Comparison of ENCODE assay signal across 18 cellular contexts in genomic region chr5:66425842-66426241, GRCh38.
DNase-seq lines count a peak whose midpoint lies in the region; ATAC-seq, FAIRE-seq and TF ChIP-seq lines count a peak whose summit lies in the region.
"Had no signal": no experiment of that assay in that cellular context is flagged by ENCODE, and none has a peak within 500 bp of the region (broad histone marks: within the 10 kb centered on the region; RNA-seq: fewer than 3 reads in every experiment).

No MANE protein-coding gene starts in this region.

- intact Hi-C loops in Right ventricle myocardium superior (cut with DNase I) (no loop called here), Caco-2 (cut with micrococcal nuclease; ENCODE audit: unreplicated experiment) (no loop called here)

- no peaks in the 10 kb centered on the region for H3K27me3 ChIP-seq in right atrium auricular region
- no peaks in the 10 kb centered on the region for H3K27me3 ChIP-seq in H1 (replicated peaks in 1 of 4; ENCODE audit: control insufficient read depth in 3 of 4, extremely low read depth in 1 of 4, insufficient read depth in 3 of 4, low read length in 3 of 4)
- H3K27me3 ChIP-seq in neural progenitor cell = no peaks in the 10 kb centered on the region
- H3K27me3 ChIP-seq in Caco-2 (replicated peaks; ENCODE audit: control insufficient read depth, insufficient read depth, low read length) = no peaks in the 10 kb centered on the region; the same call in 1 of the 2 replicates

- no peak overlapping the region for H3K14ac ChIP-seq in H1 (ENCODE audit: insufficient read length)

- H2BK15ac ChIP-seq in H1 (ENCODE audit: low read length) = no peak overlapping the region

- no peak for TF ChIP-seq RAD21 in H1 (IDR thresholded peaks at IDR 0.05 in 1 of 2, conservative IDR thresholded peaks at IDR 0.05 in 1 of 2; ENCODE audit: low read depth in 2 of 2, low read length in 2 of 2)

- H3K9ac ChIP-seq in H1 (replicated peaks in 1 of 4; ENCODE audit: extremely low read depth in 1 of 4, low read depth in 3 of 4, low read length in 3 of 4) (no peak overlapping the region), neural progenitor cell (no peak overlapping the region)

- H3K36me3 ChIP-seq in right atrium auricular region = peaks cover 22% of the 10 kb centered on the region
- H3K36me3 ChIP-seq in H1 (ENCODE audit: control insufficient read depth in 2 of 4, insufficient read depth in 4 of 4, low read length in 3 of 4) = no peaks in the 10 kb centered on the region
- H3K36me3 ChIP-seq in neural progenitor cell = no peaks in the 10 kb centered on the region
- no peaks in the 10 kb centered on the region for H3K36me3 ChIP-seq in Caco-2 (ENCODE audit: control insufficient read depth, insufficient read depth, low read length)

- H3K4me1 ChIP-seq in right atrium auricular region = peaks cover 0 to 9% of the 10 kb centered on the region in 2 donors
- no peaks in the 10 kb centered on the region for H3K4me1 ChIP-seq in H1 (replicated peaks in 1 of 4; ENCODE audit: control insufficient read depth in 3 of 4, insufficient read depth in 4 of 4, low read length in 3 of 4)
- H3K4me1 ChIP-seq in neural progenitor cell = no peaks in the 10 kb centered on the region
- no peaks in the 10 kb centered on the region for H3K4me1 ChIP-seq in Caco-2

- H3K4me2 ChIP-seq in H1 (ENCODE audit: insufficient read depth in 1 of 2, low read depth in 2 of 2, low read length in 2 of 2) (no peak overlapping the region), neural progenitor cell (no peak overlapping the region)

- H3K79me1 ChIP-seq in H1 (ENCODE audit: low read depth, low read length) = no peaks in the 10 kb centered on the region

- H3K18ac ChIP-seq in H1 (ENCODE audit: extremely low read depth, low read length) = no peak overlapping the region

- H3K4me3 Mint-ChIP-seq in neural progenitor cell (no peak overlapping the region), Caco-2 (ENCODE audit: unreplicated experiment) (no peak overlapping the region)
- H3K4me3 Mint-ChIP-seq: CD4-positive, alpha-beta memory T cell had no signal

- 73% methylated on average over 4 of the region's 4 CpGs; no CpG with 5 or more reads in 1 of the 2 experiments for WGBS in H1 (ENCODE audit: extremely low coverage in 1 of 2, insufficient coverage in 1 of 2, insufficient read length in 1 of 2, insufficient replicate concordance in 2 of 2, low coverage in 1 of 2, low lambda C conversion rate in 2 of 2, missing lambda C conversion rate in 1 of 2), 2 experiments

- H3K9me3 ChIP-seq in right atrium auricular region (peaks cover 0 to 4% of the 10 kb centered on the region in 2 donors), H1 (ENCODE audit: insufficient read depth in 2 of 2, low read depth in 1 of 2, low read length in 1 of 2) (peaks cover 0 to 3% of the 10 kb centered on the region in 2 experiments; a peak in 1 of 4 replicates), neural progenitor cell (ENCODE audit: low read depth) (peaks cover 9% of the 10 kb centered on the region), Caco-2 (peaks cover 14% of the 10 kb centered on the region; the same call in 1 of the 2 replicates)

- POLR2A ChIA-PET in H1 (lab: Charles Lee; ENCODE audit: partially characterized antibody) (no interaction called here), Caco-2 (lab: Charles Lee) (no interaction called here)

- H3K27ac ChIP-seq in right atrium auricular region (peak overlapping the region in 1 of 2 donors; percentile 25), H1 (ENCODE audit: low read depth, low read length) (no peak overlapping the region), neural progenitor cell (no peak overlapping the region)
- H3K27ac ChIP-seq: C4-2B had no signal

- H3K9me3 Mint-ChIP-seq in neural progenitor cell (peaks cover 7% of the 10 kb centered on the region), Caco-2 (ENCODE audit: unreplicated experiment) (peaks cover 22% of the 10 kb centered on the region)

- H3K4ac ChIP-seq in H1 (replicated peaks; ENCODE audit: insufficient read length, low read depth, low read length) = no peak overlapping the region

- no peak overlapping the region for H2BK12ac ChIP-seq in H1 (ENCODE audit: low read depth, low read length)

- H3K79me2 ChIP-seq in H1 (ENCODE audit: control insufficient read depth in 1 of 2, insufficient read depth in 2 of 2, low read length in 2 of 2) (no peaks in the 10 kb centered on the region), neural progenitor cell (ENCODE audit: low read depth) (no peaks in the 10 kb centered on the region)

- H2AFZ ChIP-seq in H1 (ENCODE audit: low read length) = no peak overlapping the region
- H2AFZ ChIP-seq in neural progenitor cell (replicated peaks) = peak overlapping the region; percentile 72

- no peak for TF ChIP-seq EP300 in H1 (IDR thresholded peaks at IDR 0.05; ENCODE audit: borderline replicate concordance in 1 of 2, low read depth in 2 of 2, low read length in 2 of 2)

- TF ChIP-seq CTCF in right atrium auricular region (IDR thresholded peaks at IDR 0.05) (no peak), H1 (IDR thresholded peaks at IDR 0.05; ENCODE audit: control extremely low read depth in 1 of 3, insufficient read depth in 1 of 3, low read depth in 1 of 3, low read length in 3 of 3) (no peak), neural progenitor cell (IDR thresholded peaks at IDR 0.05) (no peak), Caco-2 (IDR thresholded peaks at IDR 0.05; ENCODE audit: insufficient read depth in 1 of 2, low read depth in 1 of 2, low read length in 1 of 2, severe bottlenecking in 1 of 2, unreplicated experiment in 1 of 2) (no peak)

- BruUV-seq in Caco-2 (replicated peaks; lab: Mats Ljungman, UMichigan) = no TSS peak

- H4K91ac ChIP-seq in H1 (replicated peaks; ENCODE audit: insufficient read length, low read length) = no peak overlapping the region

- H3K56ac ChIP-seq in H1 (replicated peaks; ENCODE audit: insufficient read length, low read depth, low read length) = no peak overlapping the region

- H3K23ac ChIP-seq in H1 (ENCODE audit: insufficient read length) = no peak overlapping the region

- no peak overlapping the region for H2BK5ac ChIP-seq in H1 (ENCODE audit: low read depth, low read length)

- no peak overlapping the region for H2BK120ac ChIP-seq in H1 (replicated peaks; ENCODE audit: low read depth, low read length)

- no peak for DNase-seq in Right ventricle myocardium superior
- DNase-seq in right atrium auricular region (ENCODE audit: low spot score) = no peak
- DNase-seq in H1 (ENCODE audit: low read depth in 1 of 2, low spot score in 2 of 2) = no peak
- DNase-seq in neural progenitor cell (ENCODE audit: low spot score) = no peak
- no peak for DNase-seq in Caco-2
- DNase-seq in activated T-cell treated with anti-CD3 and anti-CD28 coated beads, Interleukin-2, amount 50 U/mL, for 1 hour = no peak
- DNase-seq in NCI-H2107 (lab: John Stamatoyannopoulos, UW) = no peak
- DNase-seq: 8988T; CD4-positive, alpha-beta memory T cell; DMS153; DMS79 treated with DMSO at 0.1 percent for 48 hours; GDM1; H7; IMR-90; KBM-7 had no signal

- H3K27me3 Mint-ChIP-seq in neural progenitor cell (ENCODE audit: insufficient read depth, low read depth) (no peaks in the 10 kb centered on the region), Caco-2 (ENCODE audit: insufficient read depth, unreplicated experiment) (peaks cover 15% of the 10 kb centered on the region)

- H3K36me3 Mint-ChIP-seq in neural progenitor cell = no peaks in the 10 kb centered on the region
- H3K36me3 Mint-ChIP-seq in Caco-2 (ENCODE audit: insufficient read depth, unreplicated experiment) = no peaks in the 10 kb centered on the region

- no peak overlapping the region for H2AK5ac ChIP-seq in H1 (ENCODE audit: low read depth, low read length)

- H3K4me1 Mint-ChIP-seq in neural progenitor cell (no peaks in the 10 kb centered on the region), Caco-2 (ENCODE audit: low read depth, unreplicated experiment) (no peaks in the 10 kb centered on the region)
- H3K4me1 Mint-ChIP-seq: CD4-positive, alpha-beta memory T cell had no signal

- no peaks in the 10 kb centered on the region for H3F3A ChIP-seq in neural progenitor cell (ENCODE audit: low read depth)

- H4K8ac ChIP-seq in H1 (ENCODE audit: extremely low read depth, insufficient read depth, low read length) = peak overlapping the region; percentile 16; the same call in 1 of the 2 replicates

- H4K20me1 ChIP-seq in H1 (replicated peaks in 1 of 2; ENCODE audit: control insufficient read depth in 1 of 2, insufficient read depth in 2 of 2, low read length in 2 of 2) (no peaks in the 10 kb centered on the region), neural progenitor cell (ENCODE audit: low read depth) (no peaks in the 10 kb centered on the region)

- no peak overlapping the region for H3K4me3 ChIP-seq in right atrium auricular region
- H3K4me3 ChIP-seq in H1 (ENCODE audit: extremely low read depth in 1 of 4, insufficient read depth in 2 of 4, low read depth in 3 of 4, low read length in 4 of 4) = no peak overlapping the region
- H3K4me3 ChIP-seq in neural progenitor cell = no peak overlapping the region
- no peak overlapping the region for H3K4me3 ChIP-seq in Caco-2 (ENCODE audit: low read depth, low read length)

- no peak overlapping the region for H4K5ac ChIP-seq in H1 (ENCODE audit: insufficient read length, low read depth, low read length)

- no peak for TF ChIP-seq POLR2A in H1 (IDR thresholded peaks at IDR 0.05; ENCODE audit: control extremely low read depth in 1 of 2, low read depth in 2 of 2, low read length in 2 of 2)

- H3K23me2 ChIP-seq in H1 (ENCODE audit: low read depth, low read length) = no peaks in the 10 kb centered on the region

- H3K27ac Mint-ChIP-seq in neural progenitor cell (no peak overlapping the region), Caco-2 (ENCODE audit: unreplicated experiment) (no peak overlapping the region)
- H3K27ac Mint-ChIP-seq: CD4-positive, alpha-beta memory T cell had no signal

- no peak for FAIRE-seq in H1 (lab: Jason Lieb, UNC)
- FAIRE-seq: D721Med, GM19239 had no signal

- no peak overlapping the region for H2BK20ac ChIP-seq in H1 (ENCODE audit: low read length)

- ATAC-seq in Right ventricle myocardium superior (ENCODE audit: poor library complexity) = peak; percentile 26

- CTCF ChIA-PET in H1 (lab: Charles Lee; ENCODE audit: partially characterized antibody) = interaction anchor here (1.7 kb wide), 1 partner anchor 105 kb away, joined by 3 read pairs; no protein-coding TSS in a partner anchor
- CTCF ChIA-PET in Caco-2 (lab: Charles Lee) = no interaction called here

TF ChIP-seq in H1, 55 proteins besides CTCF, POLR2A, EP300 and RAD21 (continues in another document):
- no peak for TF ChIP-seq TCF12 (IDR thresholded peaks at IDR 0.05; ENCODE audit: low read depth, low read length)
- TF ChIP-seq TAF1 (IDR thresholded peaks at IDR 0.05; ENCODE audit: low read depth, low read length) = no peak
- TF ChIP-seq, protein P1, sequence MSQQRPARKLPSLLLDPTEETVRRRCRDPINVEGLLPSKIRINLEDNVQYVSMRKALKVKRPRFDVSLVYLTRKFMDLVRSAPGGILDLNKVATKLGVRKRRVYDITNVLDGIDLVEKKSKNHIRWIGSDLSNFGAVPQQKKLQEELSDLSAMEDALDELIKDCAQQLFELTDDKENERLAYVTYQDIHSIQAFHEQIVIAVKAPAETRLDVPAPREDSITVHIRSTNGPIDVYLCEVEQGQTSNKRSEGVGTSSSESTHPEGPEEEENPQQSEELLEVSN (IDR thresholded peaks at IDR 0.05) = no peak
